Comparison of ENCODE assay signal across 2 cellular contexts in genomic region chr17:61398721-61399130, GRCh38.
TF ChIP-seq lines count a peak whose summit lies in the region.

No MANE protein-coding gene starts in this region.

TF ChIP-seq in A549, 52 proteins besides CTCF, POLR2A, EP300 and RAD21:
- TF ChIP-seq, protein P1, sequence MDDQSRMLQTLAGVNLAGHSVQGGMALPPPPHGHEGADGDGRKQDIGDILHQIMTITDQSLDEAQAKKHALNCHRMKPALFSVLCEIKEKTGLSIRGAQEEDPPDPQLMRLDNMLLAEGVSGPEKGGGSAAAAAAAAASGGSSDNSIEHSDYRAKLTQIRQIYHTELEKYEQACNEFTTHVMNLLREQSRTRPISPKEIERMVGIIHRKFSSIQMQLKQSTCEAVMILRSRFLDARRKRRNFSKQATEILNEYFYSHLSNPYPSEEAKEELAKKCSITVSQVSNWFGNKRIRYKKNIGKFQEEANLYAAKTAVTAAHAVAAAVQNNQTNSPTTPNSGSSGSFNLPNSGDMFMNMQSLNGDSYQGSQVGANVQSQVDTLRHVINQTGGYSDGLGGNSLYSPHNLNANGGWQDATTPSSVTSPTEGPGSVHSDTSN (IDR thresholded peaks at IDR 0.05) = no peak
- TF ChIP-seq CHD2 (IDR thresholded peaks at IDR 0.05; ENCODE audit: low read length, partially characterized antibody) (no peak), HES2 (IDR thresholded peaks at IDR 0.05) (no peak), USF2 (IDR thresholded peaks at IDR 0.05) (no peak), HDAC2 (IDR thresholded peaks at IDR 0.05) (no peak), ESRRA (IDR thresholded peaks at IDR 0.05; ENCODE audit: borderline replicate concordance, low read length) (no peak), RCOR1 (IDR thresholded peaks at IDR 0.05; ENCODE audit: low read depth, low read length) (no peak), FOXS1 (CRISPR knock-in tag; IDR thresholded peaks at IDR 0.05) (no peak), ZSCAN20 (CRISPR knock-in tag; IDR thresholded peaks at IDR 0.05) (no peak)
- TF ChIP-seq, protein P2, sequence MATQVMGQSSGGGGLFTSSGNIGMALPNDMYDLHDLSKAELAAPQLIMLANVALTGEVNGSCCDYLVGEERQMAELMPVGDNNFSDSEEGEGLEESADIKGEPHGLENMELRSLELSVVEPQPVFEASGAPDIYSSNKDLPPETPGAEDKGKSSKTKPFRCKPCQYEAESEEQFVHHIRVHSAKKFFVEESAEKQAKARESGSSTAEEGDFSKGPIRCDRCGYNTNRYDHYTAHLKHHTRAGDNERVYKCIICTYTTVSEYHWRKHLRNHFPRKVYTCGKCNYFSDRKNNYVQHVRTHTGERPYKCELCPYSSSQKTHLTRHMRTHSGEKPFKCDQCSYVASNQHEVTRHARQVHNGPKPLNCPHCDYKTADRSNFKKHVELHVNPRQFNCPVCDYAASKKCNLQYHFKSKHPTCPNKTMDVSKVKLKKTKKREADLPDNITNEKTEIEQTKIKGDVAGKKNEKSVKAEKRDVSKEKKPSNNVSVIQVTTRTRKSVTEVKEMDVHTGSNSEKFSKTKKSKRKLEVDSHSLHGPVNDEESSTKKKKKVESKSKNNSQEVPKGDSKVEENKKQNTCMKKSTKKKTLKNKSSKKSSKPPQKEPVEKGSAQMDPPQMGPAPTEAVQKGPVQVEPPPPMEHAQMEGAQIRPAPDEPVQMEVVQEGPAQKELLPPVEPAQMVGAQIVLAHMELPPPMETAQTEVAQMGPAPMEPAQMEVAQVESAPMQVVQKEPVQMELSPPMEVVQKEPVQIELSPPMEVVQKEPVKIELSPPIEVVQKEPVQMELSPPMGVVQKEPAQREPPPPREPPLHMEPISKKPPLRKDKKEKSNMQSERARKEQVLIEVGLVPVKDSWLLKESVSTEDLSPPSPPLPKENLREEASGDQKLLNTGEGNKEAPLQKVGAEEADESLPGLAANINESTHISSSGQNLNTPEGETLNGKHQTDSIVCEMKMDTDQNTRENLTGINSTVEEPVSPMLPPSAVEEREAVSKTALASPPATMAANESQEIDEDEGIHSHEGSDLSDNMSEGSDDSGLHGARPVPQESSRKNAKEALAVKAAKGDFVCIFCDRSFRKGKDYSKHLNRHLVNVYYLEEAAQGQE (IDR thresholded peaks at IDR 0.05) = no peak

TF ChIP-seq in IMR-90, 13 proteins besides CTCF, POLR2A, EP300 and RAD21 (continued from another document):
- TF ChIP-seq RCOR1 (IDR thresholded peaks at IDR 0.05; ENCODE audit: insufficient replicate concordance, low read length) (no peak), CEBPB (IDR thresholded peaks at IDR 0.05; ENCODE audit: low read depth, low read length) (no peak), MXI1 (IDR thresholded peaks at IDR 0.05; ENCODE audit: borderline replicate concordance, low read depth, low read length) (no peak), ELK1 (IDR thresholded peaks at IDR 0.05; ENCODE audit: borderline replicate concordance, low read depth, low read length) (no peak)
